15 cellular contexts compared by ENCODE assay signal in the genomic region with DNA sequence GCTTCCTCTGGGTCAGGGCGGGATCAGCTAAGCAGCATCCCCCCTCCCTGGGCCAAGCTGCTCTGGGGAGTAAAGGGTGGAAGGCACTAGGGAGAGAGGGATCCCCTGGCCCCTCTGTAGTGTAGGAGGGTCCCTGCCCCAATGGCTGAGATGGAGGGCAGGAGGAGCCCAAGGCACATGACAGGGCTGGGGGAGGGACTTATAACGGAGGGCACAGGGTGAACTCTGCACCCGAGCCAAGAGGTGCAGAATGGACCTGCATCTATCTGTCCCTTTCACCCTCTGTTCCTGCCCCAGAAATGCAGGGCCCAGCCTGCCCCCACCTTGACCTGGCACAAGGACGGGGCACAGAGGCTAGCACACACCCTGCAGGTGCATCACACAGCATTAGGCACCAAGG. TPM values are rescaled to one million over a fixed set of nuclear protein-coding genes. Genes with fewer than 3 reads are reported as not detected.
DNase-seq lines count a peak whose midpoint lies in the region; ATAC-seq and TF ChIP-seq lines count a peak whose summit lies in the region.
"Had no signal": no experiment of that assay in that cellular context is flagged by ENCODE, and none has a peak within 500 bp of the region (broad histone marks: within the 10 kb centered on the region; RNA-seq: fewer than 3 reads in every experiment).

No MANE protein-coding gene starts in this region.

- H3K23ac ChIP-seq in IMR-90 (ENCODE audit: low read depth, low read length), result no peak overlapping the region
- H3K23ac ChIP-seq in neuronal stem cell (ENCODE audit: low read depth, low read length, poor library complexity), result peak overlapping the region; percentile 52

- H2AFZ ChIP-seq in IMR-90 (replicated peaks; ENCODE audit: low read length, poor library complexity), result no peak overlapping the region
- no peak overlapping the region for H2AFZ ChIP-seq in neuronal stem cell (ENCODE audit: low read length)

- CTCF ChIA-PET in IMR-90 (lab: Yijun Ruan, JAX) (interaction anchor here (1.0 kb wide), 1 partner anchor 55 kb away, joined by 3 read pairs; no protein-coding TSS in a partner anchor), RWPE1 (lab: Yijun Ruan, JAX) (interaction anchor here (0.6 to 3.0 kb wide), 3 partner anchors 41 to 158 kb away, joined by 3 to 25 read pairs (median 11); a partner anchor contains a TSS)

- H3K27ac ChIP-seq in IMR-90 (ENCODE audit: insufficient read depth, low read length), result no peak overlapping the region
- peak overlapping the region; percentile 7; the same call in 1 of the 2 replicates for H3K27ac ChIP-seq in RWPE1
- H3K27ac ChIP-seq in neuronal stem cell (replicated peaks; ENCODE audit: low read length), result no peak overlapping the region
- H3K27ac ChIP-seq in esophagus squamous epithelium, result no peak overlapping the region
- H3K27ac ChIP-seq: HL-60 had no signal

- no peak for TF ChIP-seq RAD21 in IMR-90 (IDR thresholded peaks at IDR 0.05; ENCODE audit: low read length)

- no peaks in the 10 kb centered on the region for H3K9me3 Mint-ChIP-seq in activated naive CD8-positive, alpha-beta T cell treated with anti-CD3 and anti-CD28 coated beads, Interleukin-2, amount 10 ng/mL, durations not matched to agents 7 days and 5 days
- no peaks in the 10 kb centered on the region for H3K9me3 Mint-ChIP-seq in activated naive CD8-positive, alpha-beta T cell treated with anti-CD3 and anti-CD28 coated beads, Interleukin-2, amount 50 U/mL, for 24 hours
- no peaks in the 10 kb centered on the region for H3K9me3 Mint-ChIP-seq in activated T-helper 1 cell treated with anti-CD3 and anti-CD28 coated beads, Interleukin-12 subunit alpha, Interleukin-12 subunit beta, Interleukin-2, Interleukin-4 antibody, amounts not matched to agents 30 ng/mL and 10 ng/mL and 1 ng/mL, durations not matched to agents 14 hours and 24 hours and 36 hours
- no peaks in the 10 kb centered on the region for H3K9me3 Mint-ChIP-seq in type B pancreatic cell

- H3K4me1 Mint-ChIP-seq in activated naive CD8-positive, alpha-beta T cell treated with anti-CD3 and anti-CD28 coated beads, Interleukin-2, amount 10 ng/mL, durations not matched to agents 7 days and 5 days, result peaks cover 55% of the 10 kb centered on the region
- peaks cover 69% of the 10 kb centered on the region for H3K4me1 Mint-ChIP-seq in activated naive CD8-positive, alpha-beta T cell treated with anti-CD3 and anti-CD28 coated beads, Interleukin-2, amount 50 U/mL, for 24 hours
- H3K4me1 Mint-ChIP-seq in activated T-helper 1 cell treated with anti-CD3 and anti-CD28 coated beads, Interleukin-12 subunit alpha, Interleukin-12 subunit beta, Interleukin-2, Interleukin-4 antibody, amounts not matched to agents 30 ng/mL and 10 ng/mL and 1 ng/mL, durations not matched to agents 14 hours and 24 hours and 36 hours (ENCODE audit: low read depth), result peaks cover 73% of the 10 kb centered on the region
- H3K4me1 Mint-ChIP-seq in type B pancreatic cell (ENCODE audit: unreplicated experiment), result peaks cover 19% of the 10 kb centered on the region

- TF ChIP-seq POLR2A in IMR-90 (IDR thresholded peaks at IDR 0.05; ENCODE audit: low read depth, low read length), result no peak
- no peak for TF ChIP-seq POLR2A in esophagus squamous epithelium (IDR thresholded peaks at IDR 0.05)

- TSS peak; percentile 76 for BruUV-seq in IMR-90 (replicated peaks; lab: Mats Ljungman, UMichigan)

- no peak overlapping the region for H3K56ac ChIP-seq in IMR-90 (ENCODE audit: extremely low read depth, insufficient read depth, low read length)

- H2AK9ac ChIP-seq in IMR-90 (replicated peaks; ENCODE audit: low read depth, low read length, poor library complexity), result peak overlapping the region; percentile 44

- H2BK5ac ChIP-seq in IMR-90 (ENCODE audit: low read depth, low read length, poor library complexity, severe bottlenecking) (no peak overlapping the region), neuronal stem cell (ENCODE audit: low read length) (no peak overlapping the region)

- peaks cover 22% of the 10 kb centered on the region for H3K9me1 ChIP-seq in IMR-90 (ENCODE audit: insufficient read depth, low read length)

- no peak overlapping the region for H4K5ac ChIP-seq in IMR-90 (ENCODE audit: low read depth, low read length)

- no peak for TF ChIP-seq CTCF in IMR-90 (conservative IDR thresholded peaks at IDR 0.05; ENCODE audit: low read depth, low read length)
- TF ChIP-seq CTCF in RWPE1 (conservative IDR thresholded peaks at IDR 0.05; ENCODE audit: low read depth), result no peak
- no peak for TF ChIP-seq CTCF in esophagus squamous epithelium (IDR thresholded peaks at IDR 0.05)
- TF ChIP-seq CTCF in type B pancreatic cell (conservative IDR thresholded peaks at IDR 0.05), result no peak

- H4K20me1 ChIP-seq in IMR-90 (ENCODE audit: insufficient read depth, low read length), result peaks cover 2% of the 10 kb centered on the region; the same call in 1 of the 2 replicates

- H3K27me3 Mint-ChIP-seq in activated naive CD8-positive, alpha-beta T cell treated with anti-CD3 and anti-CD28 coated beads, Interleukin-2, amount 10 ng/mL, durations not matched to agents 7 days and 5 days, result no peaks in the 10 kb centered on the region
- H3K27me3 Mint-ChIP-seq in activated naive CD8-positive, alpha-beta T cell treated with anti-CD3 and anti-CD28 coated beads, Interleukin-2, amount 50 U/mL, for 24 hours, result no peaks in the 10 kb centered on the region
- no peaks in the 10 kb centered on the region for H3K27me3 Mint-ChIP-seq in activated T-helper 1 cell treated with anti-CD3 and anti-CD28 coated beads, Interleukin-12 subunit alpha, Interleukin-12 subunit beta, Interleukin-2, Interleukin-4 antibody, amounts not matched to agents 30 ng/mL and 10 ng/mL and 1 ng/mL, durations not matched to agents 14 hours and 24 hours and 36 hours (ENCODE audit: insufficient read depth)
- no peaks in the 10 kb centered on the region for H3K27me3 Mint-ChIP-seq in type B pancreatic cell

- no peak overlapping the region for H4K8ac ChIP-seq in IMR-90 (ENCODE audit: low read depth in 2 of 2, low read length in 2 of 2)
- H4K8ac ChIP-seq in neuronal stem cell (ENCODE audit: low read depth, low read length), result no peak overlapping the region

- H3K4me2 ChIP-seq in IMR-90 (ENCODE audit: low read depth, low read length), result no peak overlapping the region
- H3K4me2 ChIP-seq in neuronal stem cell (ENCODE audit: insufficient read depth, low read length, poor library complexity, severe bottlenecking), result no peak overlapping the region

- in situ Hi-C loops in IMR-90 (cut with MboI; ENCODE audit: low sequenced_read_pairs), result loop anchor here (5.0 to 10.0 kb wide), 2 partner anchors 76 to 304 kb away; no protein-coding TSS in a partner anchor

- no peak overlapping the region for H3K9ac ChIP-seq in IMR-90 (ENCODE audit: low read depth, low read length)
- no peak overlapping the region for H3K9ac ChIP-seq in neuronal stem cell (ENCODE audit: low read depth, low read length, poor library complexity)

- WGBS in IMR-90 (ENCODE audit: extremely low coverage in 2 of 2, insufficient read length in 1 of 2), 2 experiments, result no CpG with 5 or more reads among the region's 4 CpGs
- no CpG with 5 or more reads among the region's 4 CpGs for WGBS in neuronal stem cell (ENCODE audit: extremely low coverage in 2 of 2, insufficient read length in 2 of 2, insufficient replicate concordance in 1 of 2), 2 donors
- WGBS in esophagus squamous epithelium, 2 donors, result 66 to 100% methylated on average over 1 to 3 of the region's 4 CpGs

- H3K4me1 ChIP-seq in IMR-90 (ENCODE audit: control insufficient read depth, insufficient read depth, low read length), result peaks cover 10% of the 10 kb centered on the region
- H3K4me1 ChIP-seq in neuronal stem cell (ENCODE audit: control insufficient read depth in 2 of 2, insufficient read depth in 1 of 2, low read depth in 1 of 2, low read length in 2 of 2), result peaks cover 5% of the 10 kb centered on the region in 2 donors
- peaks cover 18 to 63% (median 22%) of the 10 kb centered on the region in 3 donors for H3K4me1 ChIP-seq in esophagus squamous epithelium

- POLR2A ChIA-PET in activated naive CD8-positive, alpha-beta T cell treated with anti-CD3 and anti-CD28 coated beads, Interleukin-2, amount 10 ng/mL, durations not matched to agents 7 days and 5 days (lab: Charles Lee), result interaction anchor here (0.8 to 5.8 kb wide), 8 partner anchors 9 to 63 kb away, joined by 3 to 45 read pairs (median 6); a partner anchor contains a TSS
- POLR2A ChIA-PET in IMR-90 (lab: Charles Lee; ENCODE audit: unreplicated experiment), result no interaction called here
- POLR2A ChIA-PET in RWPE1 (lab: Yijun Ruan, JAX; ENCODE audit: low non-redundant PET), result interaction anchor here (0.6 kb wide), 1 partner anchor 15 kb away, joined by 3 read pairs; no protein-coding TSS in a partner anchor

- H2BK20ac ChIP-seq in IMR-90 (ENCODE audit: low read depth, low read length), result no peak overlapping the region

- H2AK5ac ChIP-seq in IMR-90 (ENCODE audit: low read depth, low read length) (no peak overlapping the region), neuronal stem cell (ENCODE audit: low read depth, low read length) (peak overlapping the region; percentile 68)

- H3K27ac Mint-ChIP-seq in activated naive CD8-positive, alpha-beta T cell treated with anti-CD3 and anti-CD28 coated beads, Interleukin-2, amount 10 ng/mL, durations not matched to agents 7 days and 5 days, result no peak overlapping the region
- H3K27ac Mint-ChIP-seq in activated naive CD8-positive, alpha-beta T cell treated with anti-CD3 and anti-CD28 coated beads, Interleukin-2, amount 50 U/mL, for 24 hours, result no peak overlapping the region
- no peak overlapping the region for H3K27ac Mint-ChIP-seq in activated T-helper 1 cell treated with anti-CD3 and anti-CD28 coated beads, Interleukin-12 subunit alpha, Interleukin-12 subunit beta, Interleukin-2, Interleukin-4 antibody, amounts not matched to agents 30 ng/mL and 10 ng/mL and 1 ng/mL, durations not matched to agents 14 hours and 24 hours and 36 hours
- H3K27ac Mint-ChIP-seq in type B pancreatic cell, result no peak overlapping the region

- no peak overlapping the region for H3K18ac ChIP-seq in IMR-90 (ENCODE audit: low read depth, low read length)
- H3K18ac ChIP-seq in neuronal stem cell (ENCODE audit: low read length), result no peak overlapping the region

- H2BK15ac ChIP-seq in IMR-90 (ENCODE audit: low read depth, low read length), result no peak overlapping the region
- H2BK15ac ChIP-seq in neuronal stem cell (ENCODE audit: low read length), result no peak overlapping the region

- no peaks in the 10 kb centered on the region for H3K27me3 ChIP-seq in IMR-90 (ENCODE audit: control insufficient read depth, insufficient read depth, low read length)
- H3K27me3 ChIP-seq in neuronal stem cell (ENCODE audit: control insufficient read depth in 3 of 3, insufficient read depth in 3 of 3, low read depth in 1 of 3, low read length in 3 of 3), result peaks cover 0 to 23% (median 0%) of the 10 kb centered on the region in 3 experiments
- no peaks in the 10 kb centered on the region for H3K27me3 ChIP-seq in esophagus squamous epithelium

- H3K4me3 Mint-ChIP-seq in activated naive CD8-positive, alpha-beta T cell treated with anti-CD3 and anti-CD28 coated beads, Interleukin-2, amount 10 ng/mL, durations not matched to agents 7 days and 5 days, result peak overlapping the region; percentile 8
- H3K4me3 Mint-ChIP-seq in activated naive CD8-positive, alpha-beta T cell treated with anti-CD3 and anti-CD28 coated beads, Interleukin-2, amount 50 U/mL, for 24 hours, result no peak overlapping the region
- H3K4me3 Mint-ChIP-seq in activated T-helper 1 cell treated with anti-CD3 and anti-CD28 coated beads, Interleukin-12 subunit alpha, Interleukin-12 subunit beta, Interleukin-2, Interleukin-4 antibody, amounts not matched to agents 30 ng/mL and 10 ng/mL and 1 ng/mL, durations not matched to agents 14 hours and 24 hours and 36 hours, result no peak overlapping the region
- no peak overlapping the region for H3K4me3 Mint-ChIP-seq in type B pancreatic cell

- H2BK12ac ChIP-seq in neuronal stem cell (ENCODE audit: low read length), result no peak overlapping the region

- DNase-seq in activated naive CD8-positive, alpha-beta T cell treated with anti-CD3 and anti-CD28 coated beads, Interleukin-2, amount 10 ng/mL, durations not matched to agents 7 days and 5 days, result no peak
- DNase-seq in activated naive CD8-positive, alpha-beta T cell treated with anti-CD3 and anti-CD28 coated beads, Interleukin-2, amount 50 U/mL, for 24 hours, result no peak
- no peak for DNase-seq in IMR-90
- no peak for DNase-seq in RWPE1 (ENCODE audit: low spot score)
- DNase-seq in neuronal stem cell (ENCODE audit: low spot score), result no peak
- no peak for DNase-seq in activated T-helper 1 cell treated with anti-CD3 and anti-CD28 coated beads, Interleukin-12 subunit alpha, Interleukin-12 subunit beta, Interleukin-2, Interleukin-4 antibody, amounts not matched to agents 30 ng/mL and 10 ng/mL and 1 ng/mL, durations not matched to agents 14 hours and 24 hours and 36 hours (ENCODE audit: low spot score)
- no peak for DNase-seq in esophagus squamous epithelium (lab: John Stamatoyannopoulos, UW)
- DNase-seq in type B pancreatic cell (ENCODE audit: extremely low spot score, unreplicated experiment), result no peak
- DNase-seq: NCI-H1105, NCI-H2081, NCI-H2171 treated with DMSO at 0.1 percent for 48 hours, NCI-H446 treated with DMSO at 0.1 percent for 48 hours, NCI-H69, RPMI8226 had no signal

- no peak for ATAC-seq in activated naive CD8-positive, alpha-beta T cell treated with anti-CD3 and anti-CD28 coated beads, Interleukin-2, amount 10 ng/mL, durations not matched to agents 7 days and 5 days (ENCODE audit: low read depth)
- ATAC-seq in activated naive CD8-positive, alpha-beta T cell treated with anti-CD3 and anti-CD28 coated beads, Interleukin-2, amount 50 U/mL, for 24 hours, result no peak
- ATAC-seq in IMR-90 (ENCODE audit: low read depth), result no peak

- dilution Hi-C loops in IMR-90 (cut with HindIII; ENCODE audit: low sequenced_read_pairs, unreplicated experiment), result no loop called here

- peaks cover 20% of the 10 kb centered on the region for H3K36me3 Mint-ChIP-seq in activated naive CD8-positive, alpha-beta T cell treated with anti-CD3 and anti-CD28 coated beads, Interleukin-2, amount 10 ng/mL, durations not matched to agents 7 days and 5 days
- H3K36me3 Mint-ChIP-seq in activated naive CD8-positive, alpha-beta T cell treated with anti-CD3 and anti-CD28 coated beads, Interleukin-2, amount 50 U/mL, for 24 hours (ENCODE audit: low read depth), result peaks cover 16% of the 10 kb centered on the region
- peaks cover 42% of the 10 kb centered on the region for H3K36me3 Mint-ChIP-seq in activated T-helper 1 cell treated with anti-CD3 and anti-CD28 coated beads, Interleukin-12 subunit alpha, Interleukin-12 subunit beta, Interleukin-2, Interleukin-4 antibody, amounts not matched to agents 30 ng/mL and 10 ng/mL and 1 ng/mL, durations not matched to agents 14 hours and 24 hours and 36 hours (ENCODE audit: low read depth)
- peaks cover 7% of the 10 kb centered on the region for H3K36me3 Mint-ChIP-seq in type B pancreatic cell

- H3K9me3 ChIP-seq in IMR-90 (ENCODE audit: control insufficient read depth, insufficient read depth, low read length), result no peaks in the 10 kb centered on the region
- H3K9me3 ChIP-seq in neuronal stem cell (replicated peaks in 1 of 2; ENCODE audit: control insufficient read depth in 2 of 2, insufficient read depth in 1 of 2, low read depth in 1 of 2, low read length in 2 of 2), result no peaks in the 10 kb centered on the region
- no peaks in the 10 kb centered on the region for H3K9me3 ChIP-seq in esophagus squamous epithelium

- intact Hi-C loops in IMR-90 (cut with micrococcal nuclease) (loop anchor here (5.0 to 10.0 kb wide), 2 partner anchors 114 to 296 kb away; a partner anchor contains a TSS), esophagus squamous epithelium (cut with DNase I) (loop anchor here (5.0 kb wide), 1 partner anchor 76 kb away; no protein-coding TSS in a partner anchor)
- intact Hi-C loops in activated T-helper 1 cell treated with anti-CD3 and anti-CD28 coated beads, Interleukin-12 subunit alpha, Interleukin-12 subunit beta, Interleukin-2, Interleukin-4 antibody, amounts not matched to agents 30 ng/mL and 10 ng/mL and 1 ng/mL, durations not matched to agents 14 hours and 24 hours and 36 hours (cut with micrococcal nuclease), result no loop called here

- H3K79me1 ChIP-seq in IMR-90 (ENCODE audit: low read depth in 1 of 2, low read length in 2 of 2) (peaks cover 12 to 24% of the 10 kb centered on the region in 2 experiments), neuronal stem cell (ENCODE audit: low read depth, low read length) (no peaks in the 10 kb centered on the region)

- no peak overlapping the region for H3K14ac ChIP-seq in IMR-90 (replicated peaks; ENCODE audit: low read depth, low read length)
- H3K14ac ChIP-seq in neuronal stem cell (ENCODE audit: low read length), result no peak overlapping the region

- H2BK120ac ChIP-seq in IMR-90 (ENCODE audit: low read depth, low read length), result no peak overlapping the region
- no peak overlapping the region for H2BK120ac ChIP-seq in neuronal stem cell (ENCODE audit: low read depth, low read length)

- H3K36me3 ChIP-seq in IMR-90 (ENCODE audit: control insufficient read depth, insufficient read depth, low read length) (peaks cover 47% of the 10 kb centered on the region), neuronal stem cell (replicated peaks in 1 of 2; ENCODE audit: control insufficient read depth in 2 of 2, insufficient read depth in 2 of 2, low read length in 2 of 2) (no peaks in the 10 kb centered on the region), esophagus squamous epithelium (peaks cover 50 to 69% (median 52%) of the 10 kb centered on the region in 3 donors)

- H3K4me3 ChIP-seq in IMR-90 (ENCODE audit: insufficient read depth, low read depth, low read length) (no peak overlapping the region), neuronal stem cell (ENCODE audit: low read length in 2 of 2) (peak overlapping the region in 1 of 2 donors; percentile 45), esophagus squamous epithelium (no peak overlapping the region)

- H4K91ac ChIP-seq in IMR-90 (ENCODE audit: insufficient read depth, low read depth, low read length), result no peak overlapping the region
- H4K91ac ChIP-seq in neuronal stem cell (ENCODE audit: low read depth, low read length, poor library complexity), result no peak overlapping the region

- H3K4ac ChIP-seq in IMR-90 (ENCODE audit: low read depth, low read length), result no peak overlapping the region
- H3K4ac ChIP-seq in neuronal stem cell (ENCODE audit: low read length), result no peak overlapping the region

RNA-seq across cellular contexts. Expression of a gene that starts 3.8 kb away (rescaled TPM):
- 100 to 1,000 TPM; 415 to 420 TPM for total RNA-seq in activated naive CD8-positive, alpha-beta T cell treated with anti-CD3 and anti-CD28 coated beads, Interleukin-2, amount 10 ng/mL, durations not matched to agents 7 days and 5 days
- total RNA-seq in IMR-90 (2012; rRNA removed), result under 0.01 and 0.18 TPM in 2 replicates
- 0.44 and 0.60 TPM in 2 replicates for polyA plus RNA-seq in IMR-90 (2012; rRNA removed)
- polyA plus RNA-seq in IMR-90 (2012; cell fraction: cytosol; rRNA removed), result 0.11 and 0.23 TPM in 2 replicates
- 2.5 and 4.3 TPM in 2 replicates for polyA plus RNA-seq in IMR-90 (2012; cell fraction: nucleus; rRNA removed; ENCODE audit: low replicate concordance)
- polyA plus RNA-seq in neuronal stem cell (2013, experiment 1 of 2), result 0.07 TPM
- 0.03 TPM for polyA plus RNA-seq in neuronal stem cell (2013, experiment 2 of 2)
- 258 and 266 TPM in 2 replicates for total RNA-seq in activated T-helper 1 cell treated with anti-CD3 and anti-CD28 coated beads, Interleukin-12 subunit alpha, Interleukin-12 subunit beta, Interleukin-2, Interleukin-4 antibody, amounts not matched to agents 30 ng/mL and 10 ng/mL and 1 ng/mL, durations not matched to agents 14 hours and 24 hours and 36 hours
- total RNA-seq in esophagus squamous epithelium, result 1 to 10 TPM; 4.2 to 7.2 (median 5.9) TPM
- total RNA-seq in type B pancreatic cell (ENCODE audit: low replicate concordance), result 3.2 and 4.2 TPM in 2 replicates

RNA-seq across cellular contexts. Expression of a gene that starts 21.2 kb away (rescaled TPM):
- 10 to 100 TPM; 38.1 to 40.3 TPM for total RNA-seq in activated naive CD8-positive, alpha-beta T cell treated with anti-CD3 and anti-CD28 coated beads, Interleukin-2, amount 10 ng/mL, durations not matched to agents 7 days and 5 days
- total RNA-seq in IMR-90 (2012; rRNA removed), result 7.5 and 7.9 TPM in 2 replicates
- 28.6 and 30.9 TPM in 2 replicates for polyA plus RNA-seq in IMR-90 (2012; rRNA removed)
- polyA plus RNA-seq in IMR-90 (2012; cell fraction: cytosol; rRNA removed), result 19.9 and 30.7 TPM in 2 replicates
- polyA plus RNA-seq in IMR-90 (2012; cell fraction: nucleus; rRNA removed; ENCODE audit: low replicate concordance), result 50.8 and 62.0 TPM in 2 replicates
- polyA plus RNA-seq in neuronal stem cell (2013, experiment 1 of 2), result 11.1 TPM
- 10.9 TPM for polyA plus RNA-seq in neuronal stem cell (2013, experiment 2 of 2)
- total RNA-seq in activated T-helper 1 cell treated with anti-CD3 and anti-CD28 coated beads, Interleukin-12 subunit alpha, Interleukin-12 subunit beta, Interleukin-2, Interleukin-4 antibody, amounts not matched to agents 30 ng/mL and 10 ng/mL and 1 ng/mL, durations not matched to agents 14 hours and 24 hours and 36 hours, result 58.6 and 61.6 TPM in 2 replicates
- total RNA-seq in esophagus squamous epithelium, result 100 to 1,000 TPM in 3 of 4 donors, 10 to 100 TPM in 1; 98.0 to 171 (median 125) TPM
- total RNA-seq in type B pancreatic cell (ENCODE audit: low replicate concordance), result 74.5 and 89.9 TPM in 2 replicates

RNA-seq across cellular contexts. Expression of a gene that starts 30.1 kb away (rescaled TPM):
- 10 to 100 TPM; 28.1 to 38.3 TPM for total RNA-seq in activated naive CD8-positive, alpha-beta T cell treated with anti-CD3 and anti-CD28 coated beads, Interleukin-2, amount 10 ng/mL, durations not matched to agents 7 days and 5 days
- 5.0 and 5.4 TPM in 2 replicates for total RNA-seq in IMR-90 (2012; rRNA removed)
- 39.8 and 45.6 TPM in 2 replicates for polyA plus RNA-seq in IMR-90 (2012; rRNA removed)
- 8.8 and 9.9 TPM in 2 replicates for polyA plus RNA-seq in IMR-90 (2012; cell fraction: cytosol; rRNA removed)
- polyA plus RNA-seq in IMR-90 (2012; cell fraction: nucleus; rRNA removed; ENCODE audit: low replicate concordance), result 572 and 670 TPM in 2 replicates
- 14.3 TPM for polyA plus RNA-seq in neuronal stem cell (2013, experiment 1 of 2)
- polyA plus RNA-seq in neuronal stem cell (2013, experiment 2 of 2), result 14.1 TPM
- total RNA-seq in activated T-helper 1 cell treated with anti-CD3 and anti-CD28 coated beads, Interleukin-12 subunit alpha, Interleukin-12 subunit beta, Interleukin-2, Interleukin-4 antibody, amounts not matched to agents 30 ng/mL and 10 ng/mL and 1 ng/mL, durations not matched to agents 14 hours and 24 hours and 36 hours, result 21.7 and 22.6 TPM in 2 replicates
- total RNA-seq in esophagus squamous epithelium, result 10 to 100 TPM; 11.4 to 30.5 (median 15.7) TPM
- total RNA-seq in type B pancreatic cell (ENCODE audit: low replicate concordance), result 30.6 and 49.3 TPM in 2 replicates

RNA-seq across cellular contexts. Expression of a gene that starts 30.3 kb away (rescaled TPM):
- 10 to 100 TPM; 53.6 to 60.2 TPM for total RNA-seq in activated naive CD8-positive, alpha-beta T cell treated with anti-CD3 and anti-CD28 coated beads, Interleukin-2, amount 10 ng/mL, durations not matched to agents 7 days and 5 days
- total RNA-seq in IMR-90 (2012; rRNA removed), result 11.7 and 13.1 TPM in 2 replicates
- 7.0 and 14.0 TPM in 2 replicates for polyA plus RNA-seq in IMR-90 (2012; rRNA removed)
- polyA plus RNA-seq in IMR-90 (2012; cell fraction: cytosol; rRNA removed), result 3.0 and 3.9 TPM in 2 replicates
- 13.8 and 55.4 TPM in 2 replicates for polyA plus RNA-seq in IMR-90 (2012; cell fraction: nucleus; rRNA removed; ENCODE audit: low replicate concordance)
- polyA plus RNA-seq in neuronal stem cell (2013, experiment 1 of 2), result 19.7 TPM
- polyA plus RNA-seq in neuronal stem cell (2013, experiment 2 of 2), result 19.5 TPM
- 48.1 and 52.8 TPM in 2 replicates for total RNA-seq in activated T-helper 1 cell treated with anti-CD3 and anti-CD28 coated beads, Interleukin-12 subunit alpha, Interleukin-12 subunit beta, Interleukin-2, Interleukin-4 antibody, amounts not matched to agents 30 ng/mL and 10 ng/mL and 1 ng/mL, durations not matched to agents 14 hours and 24 hours and 36 hours
- total RNA-seq in esophagus squamous epithelium, result 10 to 100 TPM in 2 of 4 donors, 1 to 10 TPM in 2; 6.9 to 21.2 (median 9.8) TPM
- 49.2 and 72.2 TPM in 2 replicates for total RNA-seq in type B pancreatic cell (ENCODE audit: low replicate concordance)

RNA-seq across cellular contexts. Expression of a gene that starts 57.3 kb away (rescaled TPM):
- total RNA-seq in activated naive CD8-positive, alpha-beta T cell treated with anti-CD3 and anti-CD28 coated beads, Interleukin-2, amount 10 ng/mL, durations not matched to agents 7 days and 5 days, result 10 to 100 TPM; 90.5 to 91.0 TPM
- total RNA-seq in IMR-90 (2012; rRNA removed), result 5.6 and 6.5 TPM in 2 replicates
- 8.6 and 9.2 TPM in 2 replicates for polyA plus RNA-seq in IMR-90 (2012; rRNA removed)
- polyA plus RNA-seq in IMR-90 (2012; cell fraction: cytosol; rRNA removed), result 3.7 and 4.6 TPM in 2 replicates
- 19.5 and 33.8 TPM in 2 replicates for polyA plus RNA-seq in IMR-90 (2012; cell fraction: nucleus; rRNA removed; ENCODE audit: low replicate concordance)
- 14.2 TPM for polyA plus RNA-seq in neuronal stem cell (2013, experiment 1 of 2)
- 14.1 TPM for polyA plus RNA-seq in neuronal stem cell (2013, experiment 2 of 2)
- 61.2 and 68.4 TPM in 2 replicates for total RNA-seq in activated T-helper 1 cell treated with anti-CD3 and anti-CD28 coated beads, Interleukin-12 subunit alpha, Interleukin-12 subunit beta, Interleukin-2, Interleukin-4 antibody, amounts not matched to agents 30 ng/mL and 10 ng/mL and 1 ng/mL, durations not matched to agents 14 hours and 24 hours and 36 hours
- 10 to 100 TPM; 32.2 to 85.6 (median 48.0) TPM for total RNA-seq in esophagus squamous epithelium
- 35.1 and 50.0 TPM in 2 replicates for total RNA-seq in type B pancreatic cell (ENCODE audit: low replicate concordance)

Comparison
In these comparisons a context has a peak if more than half of its experiments do, and no peak if none do; other contexts are left out.
1. RNA of a gene that starts 3.8 kb away (total RNA-seq): 415 to 420 TPM in activated naive CD8-positive, alpha-beta T cell treated with anti-CD3 and anti-CD28 coated beads, Interleukin-2, amount 10 ng/mL, durations not matched to agents 7 days and 5 days and 258 to 266 TPM in activated T-helper 1 cell treated with anti-CD3 and anti-CD28 coated beads, Interleukin-12 subunit alpha, Interleukin-12 subunit beta, Interleukin-2, Interleukin-4 antibody, amounts not matched to agents 30 ng/mL and 10 ng/mL and 1 ng/mL, durations not matched to agents 14 hours and 24 hours and 36 hours; 4.2 to 7.2 TPM in esophagus squamous epithelium, 3.2 to 4.2 TPM in type B pancreatic cell and under 0.01 to 0.18 TPM in IMR-90; every median in the first group is over 10 times any median in the second.